ENCODE assay signal across 15 cellular contexts in genomic region chr12:82019533-82019932, GRCh38.
A peak's percentile ranks its signal among the peaks of the same experiment; 100 is the strongest.
DNase-seq lines count a peak whose midpoint lies in the region; FAIRE-seq and TF ChIP-seq lines count a peak whose summit lies in the region.
"Had no signal": no experiment of that assay in that cellular context is flagged by ENCODE, and none has a peak within 500 bp of the region (broad histone marks: within the 10 kb centered on the region; RNA-seq: fewer than 3 reads in every experiment).

No MANE protein-coding gene starts in this region.

- no peaks in the 10 kb centered on the region for H3K4me1 ChIP-seq in H1 (replicated peaks in 1 of 4; ENCODE audit: control insufficient read depth in 3 of 4, insufficient read depth in 4 of 4, low read length in 3 of 4)
- H3K4me1 ChIP-seq: stomach had no signal

- no peak overlapping the region for H2BK20ac ChIP-seq in H1 (ENCODE audit: low read length)

- no peak for TF ChIP-seq POLR2A in H1 (IDR thresholded peaks at IDR 0.05; ENCODE audit: control extremely low read depth in 1 of 2, low read depth in 2 of 2, low read length in 2 of 2)

- FAIRE-seq in H1 (lab: Jason Lieb, UNC), result no peak
- FAIRE-seq: frontal cortex, GM19239 had no signal

- TF ChIP-seq EP300 in H1 (IDR thresholded peaks at IDR 0.05; ENCODE audit: borderline replicate concordance in 1 of 2, low read depth in 2 of 2, low read length in 2 of 2), result no peak

- H2BK12ac ChIP-seq in H1 (ENCODE audit: low read depth, low read length), result no peak overlapping the region

- H3K9ac ChIP-seq in H1 (replicated peaks in 1 of 4; ENCODE audit: extremely low read depth in 1 of 4, low read depth in 3 of 4, low read length in 3 of 4), result no peak overlapping the region

- CTCF ChIA-PET in H1 (lab: Charles Lee; ENCODE audit: partially characterized antibody), result interaction anchor here (1.5 kb wide), 1 partner anchor 12 kb away, joined by 4 read pairs; no protein-coding TSS in a partner anchor

- DNase-seq in activated CD4-positive, alpha-beta T cell treated with anti-CD3 and anti-CD28 coated beads for 48 hours, result peak; percentile 4
- DNase-seq in activated CD4-positive, alpha-beta T cell treated with anti-CD3 and anti-CD28 coated beads for 4 hours, result no peak
- peak; percentile 33 for DNase-seq in MV-4-11 (lab: John Stamatoyannopoulos, UW)
- no peak for DNase-seq in H1 (ENCODE audit: low read depth in 1 of 2, low spot score in 2 of 2)
- DNase-seq in renal cortical epithelial cell (ENCODE audit: low read depth), result peak; percentile 21
- DNase-seq in activated gamma-delta T cell (lab: John Stamatoyannopoulos, UW), result no peak
- no peak for DNase-seq in effector CD8-positive, alpha-beta T cell (lab: John Stamatoyannopoulos, UW)
- no peak for DNase-seq in T1000 (lab: John Stamatoyannopoulos, UW)
- DNase-seq: activated T-cell treated with anti-CD3 and anti-CD28 coated beads, Interleukin-2, amount 50 U/mL, for 24 hours; NCI-H1092; stimulated activated CD4-positive, alpha-beta T cell treated with anti-CD3 and anti-CD28 coated beads, Interleukin-2, amount 100 ng/mL, for 48 hours; stomach had no signal

- H3K4ac ChIP-seq in H1 (replicated peaks; ENCODE audit: insufficient read length, low read depth, low read length), result no peak overlapping the region

- H2BK5ac ChIP-seq in H1 (ENCODE audit: low read depth, low read length), result no peak overlapping the region

- H2BK15ac ChIP-seq in H1 (ENCODE audit: low read length), result no peak overlapping the region

- no peak overlapping the region for H2BK120ac ChIP-seq in H1 (replicated peaks; ENCODE audit: low read depth, low read length)

- no peaks in the 10 kb centered on the region for H3K23me2 ChIP-seq in H1 (ENCODE audit: low read depth, low read length)

- peak in 2 of 3 experiments; percentile 13 to 48; a peak in 2 of 4 replicates for TF ChIP-seq CTCF in H1 (IDR thresholded peaks at IDR 0.05; ENCODE audit: control extremely low read depth in 1 of 3, insufficient read depth in 1 of 3, low read depth in 1 of 3, low read length in 3 of 3)

- no peak overlapping the region for H3K18ac ChIP-seq in H1 (ENCODE audit: extremely low read depth, low read length)

- no peaks in the 10 kb centered on the region for H3K36me3 ChIP-seq in H1 (ENCODE audit: control insufficient read depth in 2 of 4, insufficient read depth in 4 of 4, low read length in 3 of 4)
- H3K36me3 ChIP-seq: stomach had no signal

- no peak overlapping the region for H4K91ac ChIP-seq in H1 (replicated peaks; ENCODE audit: insufficient read length, low read length)

- POLR2A ChIA-PET in H1 (lab: Charles Lee; ENCODE audit: partially characterized antibody), result no interaction called here

- H2AK5ac ChIP-seq in H1 (ENCODE audit: low read depth, low read length), result no peak overlapping the region

- no peaks in the 10 kb centered on the region for H4K20me1 ChIP-seq in H1 (replicated peaks in 1 of 2; ENCODE audit: control insufficient read depth in 1 of 2, insufficient read depth in 2 of 2, low read length in 2 of 2)

- no peak overlapping the region for H3K4me2 ChIP-seq in H1 (ENCODE audit: insufficient read depth in 1 of 2, low read depth in 2 of 2, low read length in 2 of 2)

- peaks cover 7 to 8% of the 10 kb centered on the region in 2 experiments; a peak in 3 of 4 replicates for H3K9me3 ChIP-seq in H1 (ENCODE audit: insufficient read depth in 2 of 2, low read depth in 1 of 2, low read length in 1 of 2)

- H3K56ac ChIP-seq in H1 (replicated peaks; ENCODE audit: insufficient read length, low read depth, low read length), result no peak overlapping the region

- no peak overlapping the region for H3K14ac ChIP-seq in H1 (ENCODE audit: insufficient read length)

- H4K5ac ChIP-seq in H1 (ENCODE audit: insufficient read length, low read depth, low read length), result no peak overlapping the region

- H3K27ac ChIP-seq in H1 (ENCODE audit: low read depth, low read length), result no peak overlapping the region
- H3K27ac ChIP-seq: stomach had no signal

- H3K23ac ChIP-seq in H1 (ENCODE audit: insufficient read length), result no peak overlapping the region

- H3K79me1 ChIP-seq in H1 (ENCODE audit: low read depth, low read length), result no peaks in the 10 kb centered on the region

- no peaks in the 10 kb centered on the region for H3K79me2 ChIP-seq in H1 (ENCODE audit: control insufficient read depth in 1 of 2, insufficient read depth in 2 of 2, low read length in 2 of 2)

- H4K8ac ChIP-seq in H1 (ENCODE audit: extremely low read depth, insufficient read depth, low read length), result no peak overlapping the region

- H3K4me3 ChIP-seq in H1 (ENCODE audit: extremely low read depth in 1 of 4, insufficient read depth in 2 of 4, low read depth in 3 of 4, low read length in 4 of 4), result no peak overlapping the region
- H3K4me3 ChIP-seq: lung, stomach had no signal

- no peak overlapping the region for H2AFZ ChIP-seq in H1 (ENCODE audit: low read length)

- H3K27me3 ChIP-seq in H1 (replicated peaks in 1 of 4; ENCODE audit: control insufficient read depth in 3 of 4, extremely low read depth in 1 of 4, insufficient read depth in 3 of 4, low read length in 3 of 4), result no peaks in the 10 kb centered on the region
- H3K27me3 ChIP-seq: stomach had no signal

- peak; percentile 49 to 52 for TF ChIP-seq RAD21 in H1 (IDR thresholded peaks at IDR 0.05 in 1 of 2, conservative IDR thresholded peaks at IDR 0.05 in 1 of 2; ENCODE audit: low read depth in 2 of 2, low read length in 2 of 2)

TF ChIP-seq in H1, 55 proteins besides CTCF, POLR2A, EP300 and RAD21:
- TF ChIP-seq GTF2F1 (IDR thresholded peaks at IDR 0.05; ENCODE audit: borderline replicate concordance, low read depth, low read length) (no peak), NANOG (IDR thresholded peaks at IDR 0.05; ENCODE audit: insufficient read depth, low read depth, low read length, poor library complexity, severe bottlenecking) (no peak), SIN3A (conservative IDR thresholded peaks at IDR 0.05 in 1 of 2, IDR thresholded peaks at IDR 0.05 in 1 of 2; ENCODE audit: low read depth in 1 of 2, low read length in 2 of 2) (no peak)

Comparison
In these comparisons a context has a peak if more than half of its experiments do, and no peak if none do; other contexts are left out.
1. DNase-seq: peak in activated CD4-positive, alpha-beta T cell treated with anti-CD3 and anti-CD28 coated beads for 48 hours (single experiment), MV-4-11 (single experiment) and renal cortical epithelial cell (single experiment); none in activated CD4-positive, alpha-beta T cell treated with anti-CD3 and anti-CD28 coated beads for 4 hours (0 of 2), H1 (0 of 2), activated gamma-delta T cell (single experiment), effector CD8-positive, alpha-beta T cell (single experiment) and T1000 (single experiment).